23 cellular contexts compared by ENCODE assay signal in genomic region chr2:11327871-11328270, GRCh38.
"Had no signal": no experiment of that assay in that cellular context is flagged by ENCODE, and none has a peak within 500 bp of the region (broad histone marks: within the 10 kb centered on the region; RNA-seq: fewer than 3 reads in every experiment).

No MANE protein-coding gene starts in this region.

- DNase-seq: dermis blood vessel endothelial cell; dorsolateral prefrontal cortex; effector CD4-positive, alpha-beta T cell; effector memory CD4-positive, alpha-beta T cell; foreskin keratinocyte; head of caudate nucleus; heart right ventricle; hippocampal formation; left cardiac atrium; left lung; left ventricle myocardium superior; lower lobe of right lung; mesenchymal stem cell; mucosa of descending colon; naive B cell had no signal

- ATAC-seq: foreskin keratinocyte, gastroesophageal sphincter, heart right ventricle, left cardiac atrium, left lung, left ventricle myocardium superior, lower lobe of right lung, mucosa of descending colon had no signal

- FAIRE-seq: colon, endothelial cell of umbilical vein, frontal cortex, keratinocyte had no signal

- H3K36me3 Mint-ChIP-seq: naive B cell had no signal

- H3K27ac Mint-ChIP-seq: mesothelial cell of epicardium had no signal

- H3K27me3 ChIP-seq: dorsolateral prefrontal cortex, esophagus muscularis mucosa, foreskin keratinocyte, gastroesophageal sphincter, heart right ventricle, left lung had no signal

- H3K4me3 ChIP-seq: coronary artery, esophagus muscularis mucosa, gastroesophageal sphincter, heart right ventricle, left lung, lower lobe of right lung, mucosa of descending colon had no signal

- H3K27ac ChIP-seq: coronary artery, esophagus muscularis mucosa, foreskin keratinocyte, gastroesophageal sphincter, heart right ventricle, left lung, lower lobe of right lung had no signal

- H3K36me3 ChIP-seq: esophagus muscularis mucosa, gastroesophageal sphincter, heart right ventricle, left lung, lower lobe of right lung had no signal

- H3K9me3 ChIP-seq: esophagus muscularis mucosa, gastroesophageal sphincter, left lung, lower lobe of right lung, mucosa of descending colon had no signal

- H3K27me3 Mint-ChIP-seq: naive B cell had no signal

- H3K4me3 Mint-ChIP-seq: mesothelial cell of epicardium, naive B cell had no signal
